ENCODE assay signal across 20 cellular contexts in genomic region chr9:124372038-124372437, GRCh38.
"Had no signal": no experiment of that assay in that cellular context is flagged by ENCODE, and none has a peak within 500 bp of the region (broad histone marks: within the 10 kb centered on the region; RNA-seq: fewer than 3 reads in every experiment).

No MANE protein-coding gene starts in this region.

- H3K36me3 ChIP-seq: ascending aorta, ovary, upper lobe of right lung had no signal

- H3K27me3 ChIP-seq: ascending aorta, neural progenitor cell, ovary, spleen, upper lobe of right lung had no signal

- H3K4me1 ChIP-seq: ascending aorta, neural progenitor cell had no signal

- H3K4me3 ChIP-seq: ascending aorta, lung, neural progenitor cell, ovary, spleen, thoracic aorta, upper lobe of right lung had no signal

- H3K9ac ChIP-seq: neural progenitor cell had no signal

- DNase-seq: activated CD4-positive, alpha-beta memory T cell treated with anti-CD3 and anti-CD28 coated beads, Interleukin-2, amount 10 ng/mL, durations not matched to agents 7 days and 5 days; activated CD4-positive, alpha-beta T cell treated with anti-CD3 and anti-CD28 coated beads for 4 hours; activated naive CD8-positive, alpha-beta T cell treated with anti-CD3 and anti-CD28 coated beads, Interleukin-2, amount 50 U/mL, for 24 hours; activated T-cell treated with anti-CD3 and anti-CD28 coated beads, Interleukin-2, amount 50 U/mL, for 72 hours; erythroblast; head of caudate nucleus; immature natural killer cell; left cardiac atrium; naive B cell; ovary; spleen; stimulated activated CD4-positive, alpha-beta T cell treated with anti-CD3 and anti-CD28 coated beads, Interleukin-1b, Interleukin-23, amount 100 ng/mL, for 48 hours; stimulated activated naive CD8-positive, alpha-beta T cell treated with anti-CD3 and anti-CD28 coated beads, Interleukin-15, amount 100 ng/mL, for 72 hours; T-helper 17 cell; upper lobe of right lung had no signal

- ATAC-seq: activated naive CD8-positive, alpha-beta T cell treated with anti-CD3 and anti-CD28 coated beads, Interleukin-2, amount 50 U/mL, for 24 hours; activated T-cell treated with anti-CD3 and anti-CD28 coated beads, Interleukin-2, amount 50 U/mL, for 72 hours; left cardiac atrium; sciatic nerve; stimulated activated naive CD8-positive, alpha-beta T cell treated with anti-CD3 and anti-CD28 coated beads, Interleukin-15, amount 100 ng/mL, for 72 hours; T-helper 17 cell; upper lobe of right lung had no signal

- H3K27ac ChIP-seq: ascending aorta, neural progenitor cell, ovary, spleen, thoracic aorta, upper lobe of right lung had no signal

- H3K4me2 ChIP-seq: neural progenitor cell had no signal

- H3K9me3 ChIP-seq: ascending aorta, ovary, thoracic aorta, upper lobe of right lung had no signal

- H2AFZ ChIP-seq: neural progenitor cell had no signal
